In genomic region chr17:37489197-37490001, GRCh38 we compare ENCODE assay signal across 1 cellular context.
A peak's percentile ranks its signal among the peaks of the same experiment; 100 is the strongest.
TF ChIP-seq lines count a peak whose summit lies in the region.

Gene DUSP14, plus strand, starts transcription at chr17:37489891. Its CDS starts 22,382 bp downstream, at chr17:37512273.

TF ChIP-seq in IMR-90, 13 proteins besides CTCF, POLR2A, EP300 and RAD21 (continued from another document):
- no peak for TF ChIP-seq SMC3 (IDR thresholded peaks at IDR 0.05; ENCODE audit: low read depth, low read length)
- no peak for TF ChIP-seq MAFK (IDR thresholded peaks at IDR 0.05; ENCODE audit: low read depth, low read length)
- peak; percentile 94 for TF ChIP-seq MAZ (IDR thresholded peaks at IDR 0.05; ENCODE audit: borderline replicate concordance, low read depth, low read length)
- TF ChIP-seq RCOR1 (IDR thresholded peaks at IDR 0.05; ENCODE audit: insufficient replicate concordance, low read length), result no peak
- no peak; the same call in 1 of the 2 replicates for TF ChIP-seq CHD1 (IDR thresholded peaks at IDR 0.05; ENCODE audit: low read depth, low read length)
- TF ChIP-seq NFE2L2 (IDR thresholded peaks at IDR 0.05; ENCODE audit: low read depth, low read length), result 0 out of 2 replicates have a peak, but pooled peaks have one; percentile 0
- TF ChIP-seq RFX5 (IDR thresholded peaks at IDR 0.05; ENCODE audit: low read depth, low read length), result no peak
- TF ChIP-seq FOS (IDR thresholded peaks at IDR 0.05; ENCODE audit: low read depth, low read length), result no peak
- TF ChIP-seq USF2 (IDR thresholded peaks at IDR 0.05; ENCODE audit: low read depth, low read length), result no peak
- TF ChIP-seq CEBPB (IDR thresholded peaks at IDR 0.05; ENCODE audit: low read depth, low read length), result no peak
- peak; percentile 56; the same call in 1 of the 2 replicates for TF ChIP-seq MXI1 (IDR thresholded peaks at IDR 0.05; ENCODE audit: borderline replicate concordance, low read depth, low read length)
- TF ChIP-seq BHLHE40 (IDR thresholded peaks at IDR 0.05; ENCODE audit: low read depth, low read length), result no peak
